Comparison of ENCODE assay signal across 26 cellular contexts in genomic region chr16:28893291-28893690, GRCh38. TPM values are rescaled to one million over a fixed set of nuclear protein-coding genes. Genes with fewer than 3 reads are reported as not detected.
DNase-seq lines count a peak whose midpoint lies in the region; ATAC-seq, FAIRE-seq and TF ChIP-seq lines count a peak whose summit lies in the region.
"Had no signal": no experiment of that assay in that cellular context is flagged by ENCODE, and none has a peak within 500 bp of the region (broad histone marks: within the 10 kb centered on the region; RNA-seq: fewer than 3 reads in every experiment).

No MANE protein-coding gene starts in this region.

- no CpG with 5 or more reads among the region's 4 CpGs for WGBS in trophoblast cell (ENCODE audit: extremely low coverage, insufficient coverage, insufficient read length)

- H3K4me3 Mint-ChIP-seq in astrocyte (ENCODE audit: unreplicated experiment) (peak overlapping the region; percentile 76), immature natural killer cell (no peak overlapping the region)
- H3K4me3 Mint-ChIP-seq in activated CD4-positive, alpha-beta T cell treated with anti-CD3 and anti-CD28 coated beads, Interleukin-2, amount 10 ng/mL, durations not matched to agents 24 days and 14 days: no peak overlapping the region
- H3K4me3 Mint-ChIP-seq: CD14-positive monocyte; CD4-positive, alpha-beta T cell; CD8-positive, alpha-beta memory T cell had no signal

- no peak overlapping the region for H2AFZ ChIP-seq in astrocyte (ENCODE audit: low read depth, low read length)
- no peak overlapping the region for H2AFZ ChIP-seq in trophoblast cell (ENCODE audit: insufficient read depth, low read length, poor library complexity)

- H3K79me2 ChIP-seq in astrocyte (ENCODE audit: insufficient read depth, low read length) (no peaks in the 10 kb centered on the region), trophoblast cell (ENCODE audit: control insufficient read depth, insufficient read depth, low read length, poor library complexity) (no peaks in the 10 kb centered on the region)

- H2BK120ac ChIP-seq in trophoblast cell (ENCODE audit: insufficient read depth, low read length, poor library complexity): no peak overlapping the region

- H3K79me1 ChIP-seq in trophoblast cell (ENCODE audit: low read length): no peaks in the 10 kb centered on the region

- no peak overlapping the region for H3K23ac ChIP-seq in trophoblast cell (ENCODE audit: low read length)

- H2AK5ac ChIP-seq in trophoblast cell (ENCODE audit: low read length): no peak overlapping the region

- no peak overlapping the region for H2BK12ac ChIP-seq in trophoblast cell (ENCODE audit: low read length)

- no peak overlapping the region for H4K91ac ChIP-seq in trophoblast cell (ENCODE audit: low read depth, low read length)

- H3K18ac ChIP-seq in trophoblast cell (ENCODE audit: low read length): no peak overlapping the region

- no peaks in the 10 kb centered on the region for H4K20me1 ChIP-seq in astrocyte (ENCODE audit: insufficient read depth, low read length)
- H4K20me1 ChIP-seq: BLaER1 treated with 17β-estradiol and CSF1 and Interleukin-3, amounts not matched to agents 10 nM and 100 nM had no signal

- DNase-seq in astrocyte (ENCODE audit: low read depth) (no peak), immature natural killer cell (no peak), trophoblast cell (peak; percentile 15 to 85), H7 (no peak)
- DNase-seq in activated CD4-positive, alpha-beta T cell treated with anti-CD3 and anti-CD28 coated beads, Interleukin-2, amount 10 ng/mL, durations not matched to agents 24 days and 14 days: no peak
- DNase-seq: 8988T; ACHN; AML-193; BE2C; CD4-positive, alpha-beta T cell; CD8-positive, alpha-beta memory T cell; DMS 273 treated with DMSO at 0.1 percent for 48 hours; DMS79; EL; GDM1; GOT3; HCEC 1CT had no signal

- no peak for TF ChIP-seq CTCF in astrocyte (IDR thresholded peaks at IDR 0.05; ENCODE audit: insufficient read depth, low read depth, low read length)

- H3K27ac Mint-ChIP-seq in astrocyte (ENCODE audit: unreplicated experiment): no peak overlapping the region
- peak overlapping the region in 5 of 6 donors; percentile 67 to 96 (median 89) for H3K27ac Mint-ChIP-seq in immature natural killer cell
- no peak overlapping the region for H3K27ac Mint-ChIP-seq in activated CD4-positive, alpha-beta T cell treated with anti-CD3 and anti-CD28 coated beads, Interleukin-2, amount 10 ng/mL, durations not matched to agents 24 days and 14 days
- H3K27ac Mint-ChIP-seq: CD4-positive, alpha-beta T cell; CD8-positive, alpha-beta memory T cell had no signal

- peaks cover 5% of the 10 kb centered on the region for H3K4me1 Mint-ChIP-seq in astrocyte (ENCODE audit: low read depth, unreplicated experiment)
- H3K4me1 Mint-ChIP-seq in immature natural killer cell: peaks cover 15 to 23% of the 10 kb centered on the region in 2 donors
- no peaks in the 10 kb centered on the region for H3K4me1 Mint-ChIP-seq in activated CD4-positive, alpha-beta T cell treated with anti-CD3 and anti-CD28 coated beads, Interleukin-2, amount 10 ng/mL, durations not matched to agents 24 days and 14 days
- H3K4me1 Mint-ChIP-seq: CD14-positive monocyte; CD8-positive, alpha-beta memory T cell had no signal

- H4K8ac ChIP-seq in trophoblast cell (ENCODE audit: low read depth, low read length): no peak overlapping the region

- H2BK5ac ChIP-seq in trophoblast cell (ENCODE audit: low read depth, low read length, poor library complexity): no peak overlapping the region

- intact Hi-C loops in activated CD4-positive, alpha-beta T cell treated with anti-CD3 and anti-CD28 coated beads, Interleukin-2, amount 10 ng/mL, durations not matched to agents 24 days and 14 days (cut with micrococcal nuclease): no loop called here

- no peak for FAIRE-seq in astrocyte (lab: Jason Lieb, UNC)
- FAIRE-seq: A549, D721Med, GM12878, GM19239, H54 had no signal

- H3K9ac ChIP-seq in astrocyte (ENCODE audit: low read length) (no peak overlapping the region), trophoblast cell (ENCODE audit: low read length) (no peak overlapping the region)

- no peak for ATAC-seq in HG03196 (IDR thresholded peaks at IDR 0.05; ENCODE audit: unreplicated experiment)
- no peak for ATAC-seq in HG03457 (IDR thresholded peaks at IDR 0.05; ENCODE audit: unreplicated experiment)
- ATAC-seq: GM12878 had no signal

- no peak overlapping the region for H3K14ac ChIP-seq in trophoblast cell (ENCODE audit: low read length)

- H3K9me3 Mint-ChIP-seq in astrocyte (ENCODE audit: unreplicated experiment) (no peaks in the 10 kb centered on the region), immature natural killer cell (no peaks in the 10 kb centered on the region)
- H3K9me3 Mint-ChIP-seq in activated CD4-positive, alpha-beta T cell treated with anti-CD3 and anti-CD28 coated beads, Interleukin-2, amount 10 ng/mL, durations not matched to agents 24 days and 14 days: no peaks in the 10 kb centered on the region
- H3K9me3 Mint-ChIP-seq: CD14-positive monocyte; CD4-positive, alpha-beta T cell; CD8-positive, alpha-beta memory T cell had no signal

- H3K27ac ChIP-seq in astrocyte (ENCODE audit: low read depth, low read length) (no peak overlapping the region), trophoblast cell (ENCODE audit: low read depth, low read length) (no peak overlapping the region)
- H3K27ac ChIP-seq: A549 had no signal

- H3K4me2 ChIP-seq in astrocyte (ENCODE audit: low read length): no peak overlapping the region
- no peak overlapping the region for H3K4me2 ChIP-seq in trophoblast cell (ENCODE audit: low read length)
- H3K4me2 ChIP-seq: A549 had no signal

- H3K36me3 Mint-ChIP-seq in astrocyte (ENCODE audit: low read depth, unreplicated experiment): peaks cover 3% of the 10 kb centered on the region
- H3K36me3 Mint-ChIP-seq in immature natural killer cell: no peaks in the 10 kb centered on the region
- no peaks in the 10 kb centered on the region for H3K36me3 Mint-ChIP-seq in activated CD4-positive, alpha-beta T cell treated with anti-CD3 and anti-CD28 coated beads, Interleukin-2, amount 10 ng/mL, durations not matched to agents 24 days and 14 days (ENCODE audit: low read depth)
- H3K36me3 Mint-ChIP-seq: CD14-positive monocyte; CD8-positive, alpha-beta memory T cell had no signal

- no peaks in the 10 kb centered on the region for H3K36me3 ChIP-seq in astrocyte (ENCODE audit: insufficient read depth, low read length)
- H3K36me3 ChIP-seq in trophoblast cell (ENCODE audit: control insufficient read depth in 1 of 2, insufficient read depth in 2 of 2, low read length in 2 of 2): peaks cover 0 to 4% of the 10 kb centered on the region in 2 experiments
- H3K36me3 ChIP-seq in H7 (replicated peaks; ENCODE audit: control insufficient read depth, insufficient read depth, low read length): no peaks in the 10 kb centered on the region
- H3K36me3 ChIP-seq: BE2C had no signal

- H3K9me3 ChIP-seq in astrocyte (ENCODE audit: insufficient read depth, low read depth, low read length) (no peaks in the 10 kb centered on the region), trophoblast cell (ENCODE audit: insufficient read depth, low read depth, low read length) (peaks cover 2% of the 10 kb centered on the region)
- H3K9me3 ChIP-seq: A549; BE2C; BLaER1 treated with 17β-estradiol and CSF1 and Interleukin-3, amounts not matched to agents 10 nM and 100 nM had no signal

- H3K27me3 ChIP-seq in astrocyte (ENCODE audit: insufficient read depth, low read length) (no peaks in the 10 kb centered on the region), trophoblast cell (ENCODE audit: insufficient read depth, low read length) (no peaks in the 10 kb centered on the region), H7 (ENCODE audit: control insufficient read depth, insufficient read depth, low read length) (no peaks in the 10 kb centered on the region)
- H3K27me3 ChIP-seq: BE2C; BLaER1 treated with 17β-estradiol and CSF1 and Interleukin-3, amounts not matched to agents 10 nM and 100 nM had no signal

- H3K27me3 Mint-ChIP-seq in astrocyte (ENCODE audit: low read depth, unreplicated experiment) (peaks cover 2% of the 10 kb centered on the region), immature natural killer cell (ENCODE audit: low read depth in 3 of 3) (peaks cover 0 to 1% (median 0%) of the 10 kb centered on the region in 3 donors)
- H3K27me3 Mint-ChIP-seq in activated CD4-positive, alpha-beta T cell treated with anti-CD3 and anti-CD28 coated beads, Interleukin-2, amount 10 ng/mL, durations not matched to agents 24 days and 14 days: no peaks in the 10 kb centered on the region
- H3K27me3 Mint-ChIP-seq: CD4-positive, alpha-beta T cell; CD8-positive, alpha-beta memory T cell had no signal

- no peaks in the 10 kb centered on the region for H3K4me1 ChIP-seq in astrocyte (ENCODE audit: insufficient read depth, low read length)
- peaks cover 4 to 5% of the 10 kb centered on the region in 2 experiments for H3K4me1 ChIP-seq in trophoblast cell (ENCODE audit: control insufficient read depth in 1 of 2, insufficient read depth in 2 of 2, low read length in 2 of 2)
- H3K4me1 ChIP-seq: A549, BE2C had no signal

- H3K4ac ChIP-seq in trophoblast cell (ENCODE audit: low read depth, low read length): no peak overlapping the region

- H3K4me3 ChIP-seq in astrocyte (ENCODE audit: insufficient read depth, low read depth, low read length) (no peak overlapping the region), trophoblast cell (ENCODE audit: low read depth, low read length) (no peak overlapping the region), H7 (ENCODE audit: insufficient read depth, low read depth, low read length) (no peak overlapping the region)
- H3K4me3 ChIP-seq: A549; BLaER1 treated with 17β-estradiol and CSF1 and Interleukin-3, amounts not matched to agents 10 nM and 100 nM; GM12878 had no signal

- H4K12ac ChIP-seq in trophoblast cell (ENCODE audit: low read depth, low read length): no peak overlapping the region

RNA-seq across cellular contexts. Expression of gene ATP2A1, which starts 15.0 kb away (rescaled TPM):
- 1.0 and 2.0 TPM in 2 replicates for total RNA-seq in astrocyte
- under 1 TPM in 1 of 3 donors, not detected in 2; 0.31 TPM for polyA plus RNA-seq in immature natural killer cell
- 1.6 and 1.8 TPM in 2 replicates for polyA plus RNA-seq in trophoblast cell (2013)
- total RNA-seq in H7 (2014; rRNA removed; shearing (Covaris generic)): 0.10 and 1.0 TPM in 2 replicates
- total RNA-seq in activated CD4-positive, alpha-beta T cell treated with anti-CD3 and anti-CD28 coated beads, Interleukin-2, amount 10 ng/mL, durations not matched to agents 24 days and 14 days: 1.8 and 2.4 TPM in 2 replicates
- polyA plus RNA-seq: CD14-positive monocyte; CD8-positive, alpha-beta memory T cell had no signal

RNA-seq across cellular contexts. Expression of gene SH2B1, which starts 29.6 kb away (rescaled TPM):
- 27.6 and 34.2 TPM in 2 replicates for total RNA-seq in astrocyte
- 1 to 10 TPM; 1.4 to 3.0 (median 1.6) TPM for polyA plus RNA-seq in immature natural killer cell
- 28.0 and 28.5 TPM in 2 replicates for polyA plus RNA-seq in trophoblast cell (2013)
- total RNA-seq in H7 (2014; rRNA removed; shearing (Covaris generic)): 38.9 and 40.0 TPM in 2 replicates
- total RNA-seq in activated CD4-positive, alpha-beta T cell treated with anti-CD3 and anti-CD28 coated beads, Interleukin-2, amount 10 ng/mL, durations not matched to agents 24 days and 14 days: 49.7 and 51.7 TPM in 2 replicates

RNA-seq across cellular contexts. Expression of gene RABEP2, which starts 31.7 kb away (rescaled TPM):
- 18.6 and 19.4 TPM in 2 replicates for total RNA-seq in astrocyte
- polyA plus RNA-seq in immature natural killer cell: 10 to 100 TPM in 1 of 3 donors, 1 to 10 TPM in 2; 6.3 to 13.9 (median 9.6) TPM
- polyA plus RNA-seq in trophoblast cell (2013): 9.9 and 10.4 TPM in 2 replicates
- total RNA-seq in H7 (2014; rRNA removed; shearing (Covaris generic)): 13.3 and 17.3 TPM in 2 replicates
- 20.5 and 23.7 TPM in 2 replicates for total RNA-seq in activated CD4-positive, alpha-beta T cell treated with anti-CD3 and anti-CD28 coated beads, Interleukin-2, amount 10 ng/mL, durations not matched to agents 24 days and 14 days

RNA-seq across cellular contexts. Expression of gene CD19, which starts 38.5 kb away (rescaled TPM):
- total RNA-seq in astrocyte: not detected in 2 replicates
- under 1 TPM; 0.18 to 0.29 (median 0.27) TPM for polyA plus RNA-seq in immature natural killer cell
- not detected in 2 replicates for polyA plus RNA-seq in trophoblast cell (2013)
- total RNA-seq in H7 (2014; rRNA removed; shearing (Covaris generic)): 1.2 and 1.9 TPM in 2 replicates
- total RNA-seq in activated CD4-positive, alpha-beta T cell treated with anti-CD3 and anti-CD28 coated beads, Interleukin-2, amount 10 ng/mL, durations not matched to agents 24 days and 14 days: not detected in 2 replicates
- total RNA-seq: CD8-positive, alpha-beta memory T cell had no signal
- polyA plus RNA-seq: A549; CD8-positive, alpha-beta memory T cell had no signal

RNA-seq across cellular contexts. Expression of gene TUFM, which starts 47.1 kb away (rescaled TPM):
- 136 and 147 TPM in 2 replicates for total RNA-seq in astrocyte
- 100 to 1,000 TPM; 149 to 206 (median 153) TPM for polyA plus RNA-seq in immature natural killer cell
- polyA plus RNA-seq in trophoblast cell (2013): 147 TPM in 2 replicates
- total RNA-seq in H7 (2014; rRNA removed; shearing (Covaris generic)): 299 and 301 TPM in 2 replicates
- 276 and 279 TPM in 2 replicates for total RNA-seq in activated CD4-positive, alpha-beta T cell treated with anti-CD3 and anti-CD28 coated beads, Interleukin-2, amount 10 ng/mL, durations not matched to agents 24 days and 14 days

Comparison
In these comparisons a context has a peak if more than half of its experiments do, and no peak if none do; other contexts are left out.
1. DNase-seq: peak in trophoblast cell (2 of 2); none in astrocyte (single experiment), immature natural killer cell (0 of 3), H7 (single experiment) and activated CD4-positive, alpha-beta T cell treated with anti-CD3 and anti-CD28 coated beads, Interleukin-2, amount 10 ng/mL, durations not matched to agents 24 days and 14 days (single experiment).
2. H3K27ac Mint-ChIP-seq: peak in immature natural killer cell (5 of 6); none in astrocyte (single experiment) and activated CD4-positive, alpha-beta T cell treated with anti-CD3 and anti-CD28 coated beads, Interleukin-2, amount 10 ng/mL, durations not matched to agents 24 days and 14 days (single experiment).